In genomic region chr5:4627887-4628286, GRCh38 we compare ENCODE assay signal across 17 cellular contexts.
A peak's percentile ranks its signal among the peaks of the same experiment; 100 is the strongest.
DNase-seq lines count a peak whose midpoint lies in the region; ATAC-seq and TF ChIP-seq lines count a peak whose summit lies in the region.
"Had no signal": no experiment of that assay in that cellular context is flagged by ENCODE, and none has a peak within 500 bp of the region (broad histone marks: within the 10 kb centered on the region; RNA-seq: fewer than 3 reads in every experiment).

No MANE protein-coding gene starts in this region.

- peak overlapping the region; percentile 40 for H3K4me3 ChIP-seq in SU-DHL-6 (ENCODE audit: insufficient read depth, low read length, poor library complexity, severe bottlenecking)
- H3K4me3 ChIP-seq: MG63, Peyer's patch had no signal

- ATAC-seq in Right ventricle myocardium inferior (no peak), HG02970 (IDR thresholded peaks at IDR 0.05; ENCODE audit: low FRiP score, unreplicated experiment) (no peak)

- no peaks in the 10 kb centered on the region for H3K36me3 Mint-ChIP-seq in nephron progenitor cell (ENCODE audit: low read depth)
- H3K36me3 Mint-ChIP-seq: CD4-positive, CD25-positive, alpha-beta regulatory T cell had no signal

- peaks cover 34% of the 10 kb centered on the region for H3K4me1 Mint-ChIP-seq in nephron progenitor cell
- H3K4me1 Mint-ChIP-seq: CD4-positive, CD25-positive, alpha-beta regulatory T cell had no signal

- no peaks in the 10 kb centered on the region for H3K9me3 ChIP-seq in SU-DHL-6 (ENCODE audit: insufficient read depth, low read length)
- H3K9me3 ChIP-seq: Peyer's patch had no signal

- peak overlapping the region; percentile 48 for H3K9ac ChIP-seq in SU-DHL-6 (ENCODE audit: low read length)
- H3K9ac ChIP-seq: KMS-11 had no signal

- intact Hi-C loops in Right ventricle myocardium inferior (cut with DNase I), result no loop called here

- H3K4me3 Mint-ChIP-seq in nephron progenitor cell, result no peak overlapping the region
- H3K4me3 Mint-ChIP-seq: CD4-positive, CD25-positive, alpha-beta regulatory T cell; T-helper 2 cell treated with Interferon-gamma antibody and Interleukin-4, amounts not matched to agents 5 μg/mL and 100 μg/mL, for 36 hours had no signal

- H2AFZ ChIP-seq in SU-DHL-6 (ENCODE audit: low read depth, low read length, severe bottlenecking), result no peak overlapping the region

- no peaks in the 10 kb centered on the region for H3K27me3 ChIP-seq in SU-DHL-6 (ENCODE audit: low read length)
- H3K27me3 ChIP-seq: MG63, Peyer's patch had no signal

- no peaks in the 10 kb centered on the region for H3K79me2 ChIP-seq in SU-DHL-6 (ENCODE audit: insufficient read depth, low read length)

- peak overlapping the region; percentile 98 for H3K27ac ChIP-seq in SU-DHL-6 (ENCODE audit: low read depth, low read length)
- H3K27ac ChIP-seq: KMS-11, Peyer's patch had no signal

- peaks cover 26% of the 10 kb centered on the region for H3K9me3 Mint-ChIP-seq in nephron progenitor cell

- no peaks in the 10 kb centered on the region for H3K36me3 ChIP-seq in SU-DHL-6 (ENCODE audit: low read length)
- H3K36me3 ChIP-seq: MG63, Peyer's patch had no signal

- DNase-seq in NCI-H82 (lab: John Stamatoyannopoulos, UW), result peak; percentile 17
- no peak for DNase-seq in NCI-H82 treated with DMSO at 0.1 percent for 48 hours (lab: John Stamatoyannopoulos, UW; ENCODE audit: unreplicated experiment)
- peak; percentile 73 for DNase-seq in NCI-H146 (lab: John Stamatoyannopoulos, UW)
- no peak for DNase-seq in nephron progenitor cell
- DNase-seq in Right ventricle myocardium inferior (ENCODE audit: missing footprints), result no peak
- no peak for DNase-seq in glomerular visceral epithelial cell (ENCODE audit: extremely low spot score)
- DNase-seq: CD4-positive, CD25-positive, alpha-beta regulatory T cell; GF-D8; MG63; NCI-H2029 treated with DMSO at 0.1 percent for 48 hours; NCI-H446 treated with DMSO at 0.1 percent for 48 hours; Peyer's patch; SHP77 had no signal

- peak overlapping the region; percentile 45 for H3K27ac Mint-ChIP-seq in nephron progenitor cell
- H3K27ac Mint-ChIP-seq: CD4-positive, CD25-positive, alpha-beta regulatory T cell; T-helper 2 cell treated with Interferon-gamma antibody and Interleukin-4, amounts not matched to agents 5 μg/mL and 100 μg/mL, for 36 hours had no signal

- TF ChIP-seq CTCF in SU-DHL-6 (IDR thresholded peaks at IDR 0.05; ENCODE audit: insufficient read depth, low read length, poor library complexity, severe bottlenecking), result no peak
- TF ChIP-seq CTCF in nephron progenitor cell (IDR thresholded peaks at IDR 0.05), result no peak

- H3K9me2 ChIP-seq in SU-DHL-6 (replicated peaks; ENCODE audit: insufficient read depth, low read length), result no peaks in the 10 kb centered on the region

- H4K20me1 ChIP-seq in SU-DHL-6 (ENCODE audit: low read depth, low read length), result no peaks in the 10 kb centered on the region

- peaks cover 5% of the 10 kb centered on the region for H3K27me3 Mint-ChIP-seq in nephron progenitor cell (ENCODE audit: low read depth, poor library complexity)
- H3K27me3 Mint-ChIP-seq: CD4-positive, CD25-positive, alpha-beta regulatory T cell had no signal

- peak overlapping the region; percentile 67 for H3K4me2 ChIP-seq in SU-DHL-6 (ENCODE audit: low read depth, low read length, poor library complexity, severe bottlenecking)
- H3K4me2 ChIP-seq: KMS-11 had no signal

- H3F3A ChIP-seq in SU-DHL-6 (ENCODE audit: insufficient read depth), result peaks cover 30% of the 10 kb centered on the region

Comparison
In these comparisons a context has a peak if more than half of its experiments do, and no peak if none do; other contexts are left out.
1. DNase-seq: peak in NCI-H82 (single experiment) and NCI-H146 (single experiment); none in NCI-H82 treated with DMSO at 0.1 percent for 48 hours (single experiment), nephron progenitor cell (single experiment), Right ventricle myocardium inferior (single experiment) and glomerular visceral epithelial cell (single experiment).